Comparison of ENCODE assay signal across 13 cellular contexts in genomic region chr1:174786760-174787159, GRCh38.
DNase-seq lines count a peak whose midpoint lies in the region; ATAC-seq, FAIRE-seq and TF ChIP-seq lines count a peak whose summit lies in the region.
"Had no signal": no experiment of that assay in that cellular context is flagged by ENCODE, and none has a peak within 500 bp of the region (broad histone marks: within the 10 kb centered on the region; RNA-seq: fewer than 3 reads in every experiment).

No MANE protein-coding gene starts in this region.

- ATAC-seq in GM18517 (IDR thresholded peaks at IDR 0.05; ENCODE audit: unreplicated experiment) (peak; percentile 83), HG02981 (IDR thresholded peaks at IDR 0.05; ENCODE audit: unreplicated experiment) (peak; percentile 62)
- ATAC-seq: gastroesophageal sphincter, left lobe of liver had no signal

- H3K9me3 ChIP-seq in spleen (no peaks in the 10 kb centered on the region), vagina (no peaks in the 10 kb centered on the region), tibial artery (no peaks in the 10 kb centered on the region)
- H3K9me3 ChIP-seq: gastroesophageal sphincter, SK-N-SH had no signal

- peak; percentile 48 for FAIRE-seq in TTC549 (lab: Jason Lieb, UNC)

- TF ChIP-seq POLR2A in spleen (IDR thresholded peaks at IDR 0.05), result no peak
- no peak for TF ChIP-seq POLR2A in vagina (IDR thresholded peaks at IDR 0.05)

- peak; percentile 43 for DNase-seq in GM20000 (ENCODE audit: low spot score)
- DNase-seq in NCI-H1105 (lab: John Stamatoyannopoulos, UW), result no peak
- no peak for DNase-seq in spleen
- DNase-seq in vagina (ENCODE audit: extremely low spot score in 2 of 2), result no peak
- no peak for DNase-seq in tibial artery
- DNase-seq: activated CD4-positive, alpha-beta T cell treated with anti-CD3 and anti-CD28 coated beads for 4 hours; activated naive CD8-positive, alpha-beta T cell treated with anti-CD3 and anti-CD28 coated beads, Interleukin-2, amount 10 ng/mL, durations not matched to agents 7 days and 5 days; SK-N-SH had no signal

- 63 to 75% (median 67%) methylated on average over 4 of the region's 4 CpGs for WGBS in spleen, 5 donors

- intact Hi-C loops in spleen (cut with DNase I; ENCODE audit: low total_unique reads) (no loop called here), vagina (cut with DNase I) (no loop called here), tibial artery (cut with DNase I; ENCODE audit: low total_unique reads) (no loop called here)

- no peak for TF ChIP-seq CTCF in GM20000 (IDR thresholded peaks at IDR 0.05; ENCODE audit: extremely low read depth, missing control alignments)
- no peak for TF ChIP-seq CTCF in spleen (IDR thresholded peaks at IDR 0.05 in 8 of 11, conservative IDR thresholded peaks at IDR 0.05 in 3 of 11)
- TF ChIP-seq CTCF in vagina (IDR thresholded peaks at IDR 0.05), result no peak
- TF ChIP-seq CTCF in tibial artery (IDR thresholded peaks at IDR 0.05), result no peak

- H3K4me1 ChIP-seq in spleen (peaks cover 0 to 19% (median under 1%) of the 10 kb centered on the region in 6 donors), vagina (no peaks in the 10 kb centered on the region), tibial artery (peaks cover 0 to 26% (median 4%) of the 10 kb centered on the region in 4 donors)
- H3K4me1 ChIP-seq: gastroesophageal sphincter had no signal

- no peaks in the 10 kb centered on the region for H3K27me3 ChIP-seq in spleen (replicated peaks in 1 of 7)
- H3K27me3 ChIP-seq in vagina, result no peaks in the 10 kb centered on the region
- no peaks in the 10 kb centered on the region for H3K27me3 ChIP-seq in tibial artery
- H3K27me3 ChIP-seq: gastroesophageal sphincter had no signal

- peaks cover 0 to 4% (median 0%) of the 10 kb centered on the region in 6 donors for H3K36me3 ChIP-seq in spleen
- no peaks in the 10 kb centered on the region for H3K36me3 ChIP-seq in vagina
- no peaks in the 10 kb centered on the region for H3K36me3 ChIP-seq in tibial artery
- H3K36me3 ChIP-seq: gastroesophageal sphincter had no signal

- H3K4me3 ChIP-seq in spleen (no peak overlapping the region), vagina (no peak overlapping the region), tibial artery (no peak overlapping the region)
- H3K4me3 ChIP-seq: gastroesophageal sphincter had no signal

- H3K27ac ChIP-seq in spleen, result no peak overlapping the region
- no peak overlapping the region for H3K27ac ChIP-seq in vagina
- no peak overlapping the region for H3K27ac ChIP-seq in tibial artery
- H3K27ac ChIP-seq: gastroesophageal sphincter had no signal
